1 cellular context compared by ENCODE assay signal in genomic region chr15:100687532-100688215, GRCh38.
TF ChIP-seq lines count a peak whose summit lies in the region.

No MANE protein-coding gene starts in this region.

TF ChIP-seq in H1, 55 proteins besides CTCF, POLR2A, EP300 and RAD21 (continued from another document):
- TF ChIP-seq ATF2 (IDR thresholded peaks at IDR 0.05; ENCODE audit: low read length) (no peak), SP2 (IDR thresholded peaks at IDR 0.05; ENCODE audit: low read length) (no peak), PHF8 (conservative IDR thresholded peaks at IDR 0.05; ENCODE audit: low read depth, low read length) (no peak)
